In the genomic region with DNA sequence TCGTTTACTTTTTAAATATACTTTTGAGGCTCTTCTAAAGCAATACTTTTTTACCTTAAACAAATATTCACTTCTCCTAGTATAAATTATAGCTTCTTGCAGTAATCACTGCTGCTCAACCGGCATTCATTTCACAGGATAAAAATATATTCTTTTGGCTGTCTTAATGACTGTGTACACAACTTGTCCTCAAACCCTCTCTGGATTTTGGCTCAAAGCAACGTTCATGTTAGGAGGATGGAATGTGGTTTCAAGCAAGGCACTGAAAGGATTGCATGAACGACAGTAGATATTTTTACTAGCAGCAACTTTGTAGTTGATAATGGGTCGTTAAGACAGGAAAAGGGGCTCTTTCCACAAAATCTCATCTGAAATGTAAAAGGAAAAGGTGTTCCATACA, we compare ENCODE assay signal across 18 cellular contexts.
"Had no signal": no experiment of that assay in that cellular context is flagged by ENCODE, and none has a peak within 500 bp of the region (broad histone marks: within the 10 kb centered on the region; RNA-seq: fewer than 3 reads in every experiment).

No MANE protein-coding gene starts in this region.

- H3K9me3 ChIP-seq: pancreas, prostate gland had no signal

- DNase-seq: activated CD4-positive, alpha-beta T cell treated with anti-CD3 and anti-CD28 coated beads for 36 hours; activated CD4-positive, CD25-positive, alpha-beta regulatory T cell; activated CD8-positive, alpha-beta T cell treated with anti-CD3 and anti-CD28 coated beads, Interleukin-2, amount 10 ng/mL, durations not matched to agents 7 days and 5 days; activated naive CD8-positive, alpha-beta T cell treated with anti-CD3 and anti-CD28 coated beads, Interleukin-2, amount 50 U/mL, for 24 hours; amygdala; dorsolateral prefrontal cortex; effector memory CD4-positive, alpha-beta T cell; foreskin melanocyte; left cardiac atrium; naive thymus-derived CD4-positive, alpha-beta T cell; nucleus accumbens; pancreas; spleen; stimulated activated naive CD4-positive, alpha-beta T cell; uterus had no signal

- ATAC-seq: activated CD4-positive, alpha-beta T cell treated with anti-CD3 and anti-CD28 coated beads for 36 hours; activated CD8-positive, alpha-beta memory T cell treated with anti-CD3 and anti-CD28 coated beads, Interleukin-2, amount 10 ng/mL, durations not matched to agents 7 days and 5 days; activated CD8-positive, alpha-beta T cell treated with anti-CD3 and anti-CD28 coated beads, Interleukin-2, amount 10 ng/mL, durations not matched to agents 7 days and 5 days; activated naive CD8-positive, alpha-beta T cell treated with anti-CD3 and anti-CD28 coated beads, Interleukin-2, amount 50 U/mL, for 24 hours; esophagus mucosa; naive thymus-derived CD4-positive, alpha-beta T cell; pancreas had no signal

- H3K36me3 ChIP-seq: pancreas, prostate gland, spleen, uterus had no signal

- H3K4me3 ChIP-seq: dorsolateral prefrontal cortex, pancreas, prostate gland, spleen, uterus had no signal

- H3K27ac ChIP-seq: pancreas, prostate gland, spleen, uterus had no signal

- H3K4me1 ChIP-seq: pancreas, prostate gland, spleen, uterus had no signal

- H3K27me3 ChIP-seq: dorsolateral prefrontal cortex, pancreas, spleen, uterus had no signal
